ENCODE assay signal across 3 cellular contexts in genomic region chr11:63516109-63516508, GRCh38.
TF ChIP-seq lines count a peak whose summit lies in the region.

No MANE protein-coding gene starts in this region.

TF ChIP-seq in K562, 482 proteins besides CTCF, POLR2A, EP300 and RAD21 (continues in another document):
- TF ChIP-seq ZBTB33 (CRISPR knock-in tag; IDR thresholded peaks at IDR 0.05) (peak; percentile 34; the same call in 1 of the 2 replicates), SPI1 (IDR thresholded peaks at IDR 0.05; ENCODE audit: borderline replicate concordance, low read depth, low read length) (no peak), AFF4 (CRISPR knock-in tag; IDR thresholded peaks at IDR 0.05) (no peak), TSHZ1 (CRISPR knock-in tag; IDR thresholded peaks at IDR 0.05) (no peak), ZNF165 (CRISPR knock-in tag; IDR thresholded peaks at IDR 0.05; ENCODE audit: borderline replicate concordance) (no peak)

TF ChIP-seq in HEK293T, 16 proteins besides CTCF, POLR2A, EP300 and RAD21:
- TF ChIP-seq ZNF384 (IDR thresholded peaks at IDR 0.05) (no peak), SUZ12 (IDR thresholded peaks at IDR 0.05) (no peak), L3MBTL2 (conservative IDR thresholded peaks at IDR 0.05) (no peak), LEF1 (IDR thresholded peaks at IDR 0.05; ENCODE audit: borderline replicate concordance) (no peak), CTBP1 (IDR thresholded peaks at IDR 0.05; ENCODE audit: borderline replicate concordance) (no peak), TARDBP (IDR thresholded peaks at IDR 0.05) (no peak), ARNT (IDR thresholded peaks at IDR 0.05) (no peak), FOXA1 (IDR thresholded peaks at IDR 0.05) (no peak), BHLHE40 (IDR thresholded peaks at IDR 0.05; ENCODE audit: borderline replicate concordance) (no peak), NFRKB (IDR thresholded peaks at IDR 0.05) (no peak), ELF4 (IDR thresholded peaks at IDR 0.05) (no peak)
TF ChIP-seq in HEK293T: peak in this region for 0.

TF ChIP-seq in GM23338, 12 proteins besides CTCF, POLR2A, EP300 and RAD21:
- TF ChIP-seq ETS1 (IDR thresholded peaks at IDR 0.05) (no peak), STAT1 (IDR thresholded peaks at IDR 0.05; ENCODE audit: unreplicated experiment) (no peak), EZH2 (IDR thresholded peaks at IDR 0.05; ENCODE audit: low read depth, unreplicated experiment) (no peak), ZNF331 (CRISPR knock-in tag; IDR thresholded peaks at IDR 0.05; ENCODE audit: low read depth) (no peak), POLR2AphosphoS5 (IDR thresholded peaks at IDR 0.05; ENCODE audit: low read depth) (no peak), JUNB (IDR thresholded peaks at IDR 0.05; ENCODE audit: unreplicated experiment) (no peak), EZH2phosphoT487 (IDR thresholded peaks at IDR 0.05; ENCODE audit: unreplicated experiment) (no peak), ZNF114 (CRISPR knock-in tag; IDR thresholded peaks at IDR 0.05) (no peak), REST (IDR thresholded peaks at IDR 0.05; ENCODE audit: unreplicated experiment) (no peak), CREB1 (CRISPR knock-in tag; IDR thresholded peaks at IDR 0.05; ENCODE audit: low read depth) (no peak), ZNF462 (CRISPR knock-in tag; IDR thresholded peaks at IDR 0.05) (no peak), NANOG (IDR thresholded peaks at IDR 0.05; ENCODE audit: borderline replicate concordance) (no peak)
